24 cellular contexts compared by ENCODE assay signal in genomic region chr1:180173451-180173850, GRCh38. TPM values are rescaled to one million over a fixed set of nuclear protein-coding genes. Genes with fewer than 3 reads are reported as not detected.
DNase-seq lines count a peak whose midpoint lies in the region; ATAC-seq and TF ChIP-seq lines count a peak whose summit lies in the region.
"Had no signal": no experiment of that assay in that cellular context is flagged by ENCODE, and none has a peak within 500 bp of the region (broad histone marks: within the 10 kb centered on the region; RNA-seq: fewer than 3 reads in every experiment).

No MANE protein-coding gene starts in this region.

- H3K4me3 Mint-ChIP-seq in T-helper 17 cell: no peak overlapping the region
- peak overlapping the region; percentile 74 for H3K4me3 Mint-ChIP-seq in glutamatergic neuron (ENCODE audit: unreplicated experiment)
- no peak overlapping the region for H3K4me3 Mint-ChIP-seq in stimulated activated naive CD8-positive, alpha-beta T cell treated with anti-CD3 and anti-CD28 coated beads, Interleukin-15, amount 100 ng/mL, for 72 hours
- H3K4me3 Mint-ChIP-seq: endodermal cell; nephron progenitor cell; T-helper 2 cell treated with Interferon-gamma antibody and Interleukin-4, amounts not matched to agents 5 μg/mL and 100 μg/mL, for 36 hours had no signal

- peaks cover 11% of the 10 kb centered on the region for H3K4me1 Mint-ChIP-seq in T-helper 17 cell
- H3K4me1 Mint-ChIP-seq in glutamatergic neuron (ENCODE audit: low read depth, unreplicated experiment): peaks cover 44% of the 10 kb centered on the region
- H3K4me1 Mint-ChIP-seq in stimulated activated naive CD8-positive, alpha-beta T cell treated with anti-CD3 and anti-CD28 coated beads, Interleukin-15, amount 100 ng/mL, for 72 hours: no peaks in the 10 kb centered on the region

- H3K27ac Mint-ChIP-seq in T-helper 17 cell: peak overlapping the region; percentile 16
- H3K27ac Mint-ChIP-seq in glutamatergic neuron (ENCODE audit: unreplicated experiment): peak overlapping the region; percentile 93
- H3K27ac Mint-ChIP-seq in stimulated activated naive CD8-positive, alpha-beta T cell treated with anti-CD3 and anti-CD28 coated beads, Interleukin-15, amount 100 ng/mL, for 72 hours: no peak overlapping the region
- H3K27ac Mint-ChIP-seq: endodermal cell; nephron progenitor cell; T-helper 2 cell treated with Interferon-gamma antibody and Interleukin-4, amounts not matched to agents 5 μg/mL and 100 μg/mL, for 36 hours had no signal

- H3K36me3 Mint-ChIP-seq in T-helper 17 cell (ENCODE audit: low read depth): no peaks in the 10 kb centered on the region
- peaks cover 3% of the 10 kb centered on the region for H3K36me3 Mint-ChIP-seq in glutamatergic neuron (ENCODE audit: unreplicated experiment)

- H3K9me3 Mint-ChIP-seq in glutamatergic neuron (ENCODE audit: unreplicated experiment): peaks cover 14% of the 10 kb centered on the region
- no peaks in the 10 kb centered on the region for H3K9me3 Mint-ChIP-seq in stimulated activated naive CD8-positive, alpha-beta T cell treated with anti-CD3 and anti-CD28 coated beads, Interleukin-15, amount 100 ng/mL, for 72 hours
- H3K9me3 Mint-ChIP-seq: endodermal cell; nephron progenitor cell; T-helper 2 cell treated with Interferon-gamma antibody and Interleukin-4, amounts not matched to agents 5 μg/mL and 100 μg/mL, for 36 hours had no signal

- DNase-seq in DMS 273 (lab: John Stamatoyannopoulos, UW; ENCODE audit: unreplicated experiment) (peak; percentile 68), DMS 273 treated with DMSO at 0.1 percent for 48 hours (lab: John Stamatoyannopoulos, UW) (no peak), T-helper 17 cell (no peak), glutamatergic neuron (peak; percentile 64), substantia nigra (lab: John Stamatoyannopoulos, UW) (no peak), SHP77 treated with DMSO at 0.1 percent for 48 hours (lab: John Stamatoyannopoulos, UW) (no peak), A172 (ENCODE audit: low spot score) (no peak)
- no peak for DNase-seq in stimulated activated naive CD8-positive, alpha-beta T cell treated with anti-CD3 and anti-CD28 coated beads, Interleukin-15, amount 100 ng/mL, for 72 hours
- DNase-seq: activated CD8-positive, alpha-beta memory T cell treated with anti-CD3 and anti-CD28 coated beads, Interleukin-2, amount 50 U/mL, for 4 hours; activated effector memory CD4-positive, alpha-beta T cell treated with Interleukin-2 at 50 U/mL for 16 hours; AML-193; brain microvascular endothelial cell; colonic mucosa; COR-L47; endodermal cell; NCI-H2081 treated with DMSO at 0.1 percent for 48 hours; NCI-H510A treated with DMSO at 0.1 percent for 48 hours; nephron progenitor cell had no signal

- TF ChIP-seq CTCF in glutamatergic neuron (IDR thresholded peaks at IDR 0.05; ENCODE audit: partially characterized antibody, unreplicated experiment): no peak

- H3K27me3 Mint-ChIP-seq in T-helper 17 cell: no peaks in the 10 kb centered on the region
- H3K27me3 Mint-ChIP-seq in glutamatergic neuron (ENCODE audit: unreplicated experiment): peaks cover 15% of the 10 kb centered on the region
- H3K27me3 Mint-ChIP-seq in stimulated activated naive CD8-positive, alpha-beta T cell treated with anti-CD3 and anti-CD28 coated beads, Interleukin-15, amount 100 ng/mL, for 72 hours: no peaks in the 10 kb centered on the region

- H3K27ac ChIP-seq in substantia nigra (ENCODE audit: low read depth, low read length, poor library complexity, severe bottlenecking): peak overlapping the region; percentile 26
- H3K27ac ChIP-seq: 22Rv1, brain microvascular endothelial cell, colonic mucosa, parathyroid adenoma, SK-N-MC had no signal

- ATAC-seq in T-helper 17 cell: no peak
- ATAC-seq in stimulated activated naive CD8-positive, alpha-beta T cell treated with anti-CD3 and anti-CD28 coated beads, Interleukin-15, amount 100 ng/mL, for 72 hours: no peak
- ATAC-seq: HepG2 had no signal

- no peaks in the 10 kb centered on the region for H3K9me3 ChIP-seq in T-helper 17 cell (ENCODE audit: control insufficient read depth, low read length, poor library complexity, severe bottlenecking)
- H3K9me3 ChIP-seq: colonic mucosa had no signal

RNA-seq across cellular contexts. Expression of gene QSOX1, which starts 18.8 kb away (rescaled TPM):
- total RNA-seq in T-helper 17 cell (10 to 100 TPM; 22.0 to 25.0 TPM), glutamatergic neuron (ENCODE audit: unreplicated experiment) (46.1 TPM)
- 222 and 273 TPM in 2 replicates for total RNA-seq in A172 (2014; rRNA removed; shearing (Covaris generic))

RNA-seq across cellular contexts. Expression of gene LHX4, which starts 56.6 kb away (rescaled TPM):
- total RNA-seq in T-helper 17 cell (not detected), glutamatergic neuron (ENCODE audit: unreplicated experiment) (2.1 TPM)
- total RNA-seq in A172 (2014; rRNA removed; shearing (Covaris generic)): 0.31 and 0.34 TPM in 2 replicates
- total RNA-seq: endodermal cell, temporal lobe had no signal

Comparison
In these comparisons a context has a peak if more than half of its experiments do, and no peak if none do; other contexts are left out.
1. DNase-seq: peak in DMS 273 (single experiment) and glutamatergic neuron (single experiment); none in DMS 273 treated with DMSO at 0.1 percent for 48 hours (single experiment), T-helper 17 cell (0 of 3), substantia nigra (0 of 49), SHP77 treated with DMSO at 0.1 percent for 48 hours (single experiment), A172 (single experiment) and stimulated activated naive CD8-positive, alpha-beta T cell treated with anti-CD3 and anti-CD28 coated beads, Interleukin-15, amount 100 ng/mL, for 72 hours (0 of 2).
2. H3K27ac Mint-ChIP-seq: peak in T-helper 17 cell (single experiment) and glutamatergic neuron (single experiment); none in stimulated activated naive CD8-positive, alpha-beta T cell treated with anti-CD3 and anti-CD28 coated beads, Interleukin-15, amount 100 ng/mL, for 72 hours (0 of 2).